Comparison of ENCODE assay signal across 8 cellular contexts in the genomic region with DNA sequence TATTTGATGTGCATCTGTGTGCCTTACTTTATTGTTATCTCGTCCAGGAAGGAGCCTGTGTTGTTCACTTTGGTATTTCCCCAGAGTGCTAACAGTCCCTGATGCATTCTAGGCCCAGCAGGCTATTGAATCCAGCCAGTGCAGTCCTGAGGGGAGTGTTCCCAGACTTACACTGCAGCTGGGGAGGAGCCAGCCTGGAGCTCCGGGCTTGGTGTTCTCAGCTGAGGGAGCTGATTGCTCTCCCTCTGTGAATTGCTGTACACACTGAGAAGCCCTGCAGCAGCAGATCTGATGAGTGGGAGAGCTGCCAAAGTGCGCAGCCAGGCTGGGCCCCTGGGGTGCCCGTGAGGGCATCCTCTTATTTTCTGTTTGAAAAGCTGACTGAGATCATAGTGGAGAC.
DNase-seq lines count a peak whose midpoint lies in the region; ATAC-seq lines count a peak whose summit lies in the region.

No MANE protein-coding gene starts in this region.

- intact Hi-C loops in Right ventricle myocardium superior (cut with DNase I): no loop called here
- intact Hi-C loops in cardiac septum (cut with DNase I): no loop called here
- intact Hi-C loops in activated naive CD4-positive, alpha-beta T cell treated with anti-CD3 and anti-CD28 coated beads for 36 hours (cut with micrococcal nuclease): no loop called here

- H3K9me3 Mint-ChIP-seq in stimulated activated naive CD8-positive, alpha-beta T cell treated with anti-CD3 and anti-CD28 coated beads, Interleukin-15, amount 100 ng/mL, for 72 hours: no peaks in the 10 kb centered on the region
- no peaks in the 10 kb centered on the region for H3K9me3 Mint-ChIP-seq in activated naive CD8-positive, alpha-beta T cell treated with anti-CD3 and anti-CD28 coated beads, Interleukin-2, amount 50 U/mL, for 24 hours
- no peaks in the 10 kb centered on the region for H3K9me3 Mint-ChIP-seq in activated naive CD4-positive, alpha-beta T cell treated with anti-CD3 and anti-CD28 coated beads for 36 hours

- no peaks in the 10 kb centered on the region for H3K27me3 Mint-ChIP-seq in stimulated activated naive CD8-positive, alpha-beta T cell treated with anti-CD3 and anti-CD28 coated beads, Interleukin-15, amount 100 ng/mL, for 72 hours
- peaks cover 3% of the 10 kb centered on the region for H3K27me3 Mint-ChIP-seq in activated naive CD8-positive, alpha-beta T cell treated with anti-CD3 and anti-CD28 coated beads, Interleukin-2, amount 50 U/mL, for 24 hours
- H3K27me3 Mint-ChIP-seq in activated naive CD4-positive, alpha-beta T cell treated with anti-CD3 and anti-CD28 coated beads for 36 hours (ENCODE audit: low read depth): peaks cover 3% of the 10 kb centered on the region

- CTCF ChIA-PET in activated naive CD4-positive, alpha-beta T cell treated with anti-CD3 and anti-CD28 coated beads for 36 hours (lab: Charles Lee): interaction anchor here (1.2 kb wide), 1 partner anchor 29 kb away, joined by 3 read pairs; no protein-coding TSS in a partner anchor

- ATAC-seq in Right ventricle myocardium superior (ENCODE audit: poor library complexity) (peak; percentile 68), HG03469 (IDR thresholded peaks at IDR 0.05; ENCODE audit: unreplicated experiment) (no peak)
- no peak for ATAC-seq in stimulated activated naive CD8-positive, alpha-beta T cell treated with anti-CD3 and anti-CD28 coated beads, Interleukin-15, amount 100 ng/mL, for 72 hours
- ATAC-seq in activated naive CD8-positive, alpha-beta T cell treated with anti-CD3 and anti-CD28 coated beads, Interleukin-2, amount 50 U/mL, for 24 hours: no peak

- H3K27ac Mint-ChIP-seq in stimulated activated naive CD8-positive, alpha-beta T cell treated with anti-CD3 and anti-CD28 coated beads, Interleukin-15, amount 100 ng/mL, for 72 hours: no peak overlapping the region
- no peak overlapping the region for H3K27ac Mint-ChIP-seq in activated naive CD8-positive, alpha-beta T cell treated with anti-CD3 and anti-CD28 coated beads, Interleukin-2, amount 50 U/mL, for 24 hours
- H3K27ac Mint-ChIP-seq in activated naive CD4-positive, alpha-beta T cell treated with anti-CD3 and anti-CD28 coated beads for 36 hours: no peak overlapping the region

- H3K27ac ChIP-seq in caudate nucleus (ENCODE audit: low read depth, low read length) (peak overlapping the region; percentile 78), layer of hippocampus (ENCODE audit: low read depth, low read length) (peak overlapping the region; percentile 35)

- peaks cover 6% of the 10 kb centered on the region for H3K4me1 Mint-ChIP-seq in stimulated activated naive CD8-positive, alpha-beta T cell treated with anti-CD3 and anti-CD28 coated beads, Interleukin-15, amount 100 ng/mL, for 72 hours
- peaks cover 5% of the 10 kb centered on the region for H3K4me1 Mint-ChIP-seq in activated naive CD8-positive, alpha-beta T cell treated with anti-CD3 and anti-CD28 coated beads, Interleukin-2, amount 50 U/mL, for 24 hours
- H3K4me1 Mint-ChIP-seq in activated naive CD4-positive, alpha-beta T cell treated with anti-CD3 and anti-CD28 coated beads for 36 hours (ENCODE audit: low read depth): peaks cover 6% of the 10 kb centered on the region

- no peaks in the 10 kb centered on the region for H3K27me3 ChIP-seq in layer of hippocampus (ENCODE audit: control insufficient read depth, insufficient read depth, low read length)

- DNase-seq in Right ventricle myocardium superior: peak; percentile 44
- DNase-seq in cardiac septum (ENCODE audit: low spot score): no peak
- DNase-seq in caudate nucleus (lab: John Stamatoyannopoulos, UW): peak in 60 of 61 donors; percentile 8 to 92 (median 76)
- no peak for DNase-seq in stimulated activated naive CD8-positive, alpha-beta T cell treated with anti-CD3 and anti-CD28 coated beads, Interleukin-15, amount 100 ng/mL, for 72 hours
- no peak for DNase-seq in activated naive CD8-positive, alpha-beta T cell treated with anti-CD3 and anti-CD28 coated beads, Interleukin-2, amount 50 U/mL, for 24 hours
- no peak for DNase-seq in activated naive CD4-positive, alpha-beta T cell treated with anti-CD3 and anti-CD28 coated beads for 36 hours

- H3K4me3 Mint-ChIP-seq in stimulated activated naive CD8-positive, alpha-beta T cell treated with anti-CD3 and anti-CD28 coated beads, Interleukin-15, amount 100 ng/mL, for 72 hours: no peak overlapping the region
- H3K4me3 Mint-ChIP-seq in activated naive CD8-positive, alpha-beta T cell treated with anti-CD3 and anti-CD28 coated beads, Interleukin-2, amount 50 U/mL, for 24 hours: no peak overlapping the region
- H3K4me3 Mint-ChIP-seq in activated naive CD4-positive, alpha-beta T cell treated with anti-CD3 and anti-CD28 coated beads for 36 hours: no peak overlapping the region

- no peaks in the 10 kb centered on the region for H3K36me3 Mint-ChIP-seq in activated naive CD8-positive, alpha-beta T cell treated with anti-CD3 and anti-CD28 coated beads, Interleukin-2, amount 50 U/mL, for 24 hours (ENCODE audit: low read depth)
- no peaks in the 10 kb centered on the region for H3K36me3 Mint-ChIP-seq in activated naive CD4-positive, alpha-beta T cell treated with anti-CD3 and anti-CD28 coated beads for 36 hours (ENCODE audit: low read depth)

Comparison
In these comparisons a context has a peak if more than half of its experiments do, and no peak if none do; other contexts are left out.
1. DNase-seq: peak in Right ventricle myocardium superior (single experiment) and caudate nucleus (60 of 61); none in cardiac septum (single experiment), stimulated activated naive CD8-positive, alpha-beta T cell treated with anti-CD3 and anti-CD28 coated beads, Interleukin-15, amount 100 ng/mL, for 72 hours (0 of 2), activated naive CD8-positive, alpha-beta T cell treated with anti-CD3 and anti-CD28 coated beads, Interleukin-2, amount 50 U/mL, for 24 hours (single experiment) and activated naive CD4-positive, alpha-beta T cell treated with anti-CD3 and anti-CD28 coated beads for 36 hours (single experiment).